Comparison of ENCODE assay signal across 18 cellular contexts in genomic region chr19:24071078-24071477, GRCh38. TPM values are rescaled to one million over a fixed set of nuclear protein-coding genes. Genes with fewer than 3 reads are reported as not detected.
A peak's percentile ranks its signal among the peaks of the same experiment; 100 is the strongest.
DNase-seq lines count a peak whose midpoint lies in the region; ATAC-seq and TF ChIP-seq lines count a peak whose summit lies in the region.
"Had no signal": no experiment of that assay in that cellular context is flagged by ENCODE, and none has a peak within 500 bp of the region (broad histone marks: within the 10 kb centered on the region; RNA-seq: fewer than 3 reads in every experiment).

No MANE protein-coding gene starts in this region.

- H3K27ac ChIP-seq in mammary epithelial cell (ENCODE audit: insufficient read depth, low read depth, low read length) (no peak overlapping the region), right lobe of liver (no peak overlapping the region)
- H3K27ac ChIP-seq: 22Rv1, A549, C4-2B had no signal

- TF ChIP-seq CTCF in MCF 10A (IDR thresholded peaks at IDR 0.05; ENCODE audit: unreplicated experiment) (no peak), mammary epithelial cell (conservative IDR thresholded peaks at IDR 0.05 in 1 of 2, IDR thresholded peaks at IDR 0.05 in 1 of 2; ENCODE audit: extremely low read depth in 1 of 2, insufficient read depth in 1 of 2, low read depth in 1 of 2, low read length in 2 of 2) (no peak), right lobe of liver (IDR thresholded peaks at IDR 0.05) (no peak)

- peak; percentile 44 for ATAC-seq in esophagus mucosa
- peak; percentile 60 to 87 (median 72) for ATAC-seq in right lobe of liver
- no peak for ATAC-seq in SK-N-SH treated with all-trans-retinoic acid at 6 μM for 48 hours
- ATAC-seq: A549, GM23338 had no signal

- no peak overlapping the region for H3K4me3 Mint-ChIP-seq in MCF 10A (ENCODE audit: unreplicated experiment)
- H3K4me3 Mint-ChIP-seq: CD4-positive, alpha-beta memory T cell; GM23338; HFFc6 had no signal

- H3K27me3 ChIP-seq in mammary epithelial cell (ENCODE audit: insufficient read depth, low read length) (no peaks in the 10 kb centered on the region), right lobe of liver (no peaks in the 10 kb centered on the region)

- no peaks in the 10 kb centered on the region for H4K20me1 ChIP-seq in mammary epithelial cell (ENCODE audit: insufficient read depth, low read length)

- no peak overlapping the region for H3K4me3 ChIP-seq in mammary epithelial cell (replicated peaks in 1 of 3; ENCODE audit: insufficient read depth in 1 of 3, low read depth in 2 of 3, low read length in 3 of 3)
- H3K4me3 ChIP-seq in right lobe of liver, result no peak overlapping the region
- H3K4me3 ChIP-seq: A549, GM23338 had no signal

- in situ Hi-C loops in mammary epithelial cell (cut with MboI; ENCODE audit: low sequenced_read_pairs in 2 of 2), result loop anchor here (25.0 kb wide), 1 partner anchor 534 kb away; no protein-coding TSS in a partner anchor

- intact Hi-C loops in MCF 10A (cut with micrococcal nuclease), result no loop called here
- intact Hi-C loops in mammary epithelial cell (cut with micrococcal nuclease), result no loop called here
- intact Hi-C loops in right lobe of liver (cut with DNase I), result no loop called here

- no peaks in the 10 kb centered on the region for H3K79me2 ChIP-seq in mammary epithelial cell (ENCODE audit: insufficient read depth, low read length)

- no peak for TF ChIP-seq POLR2A in right lobe of liver (IDR thresholded peaks at IDR 0.05)

- H3K9me3 ChIP-seq in mammary epithelial cell (replicated peaks; ENCODE audit: insufficient read depth, low read length) (no peaks in the 10 kb centered on the region), right lobe of liver (no peaks in the 10 kb centered on the region)

- peaks cover 19% of the 10 kb centered on the region for H3K4me1 Mint-ChIP-seq in MCF 10A (ENCODE audit: insufficient read depth, unreplicated experiment)

- H3K27me3 Mint-ChIP-seq in MCF 10A (ENCODE audit: insufficient read depth, unreplicated experiment), result no peaks in the 10 kb centered on the region
- H3K27me3 Mint-ChIP-seq: CD4-positive, alpha-beta memory T cell had no signal

- H3K4me1 ChIP-seq in mammary epithelial cell (ENCODE audit: insufficient read depth, low read length) (peaks cover 21% of the 10 kb centered on the region), right lobe of liver (no peaks in the 10 kb centered on the region)
- H3K4me1 ChIP-seq: A549 had no signal

- POLR2A ChIA-PET in MCF 10A (lab: Yijun Ruan, JAX) (no interaction called here), HEK293T (lab: Yijun Ruan, JAX) (no interaction called here)

- WGBS in mammary epithelial cell (ENCODE audit: low coverage, missing lambda C conversion rate), result 79% methylated on average over 2 of the region's 2 CpGs
- WGBS in right lobe of liver (ENCODE audit: insufficient coverage, low coverage, low lambda C conversion rate, missing lambda C conversion rate), result 58% methylated on average over 2 of the region's 2 CpGs

- no peaks in the 10 kb centered on the region for H3K9me3 Mint-ChIP-seq in MCF 10A (ENCODE audit: unreplicated experiment)

- no peak overlapping the region for H3K9ac ChIP-seq in mammary epithelial cell (ENCODE audit: insufficient read depth, low read length)

- no peak overlapping the region for H3K27ac Mint-ChIP-seq in MCF 10A (ENCODE audit: low read depth, unreplicated experiment)
- H3K27ac Mint-ChIP-seq: GM23338, HFFc6 had no signal

- no TSS peak for BruUV-seq in MCF 10A (replicated peaks; lab: Mats Ljungman, UMichigan)
- BruUV-seq in mammary epithelial cell (replicated peaks; lab: Mats Ljungman, UMichigan), result no TSS peak

- dilution Hi-C loops in mammary epithelial cell (cut with HindIII; ENCODE audit: low sequenced_read_pairs), result no loop called here

- no peak overlapping the region for H2AFZ ChIP-seq in mammary epithelial cell (ENCODE audit: low read depth, low read length)
- H2AFZ ChIP-seq: GM23338 had no signal

- peak; percentile 53 for DNase-seq in MCF 10A (ENCODE audit: unreplicated experiment)
- DNase-seq in mammary epithelial cell, result no peak
- no peak for DNase-seq in right lobe of liver
- DNase-seq in HEK293T (ENCODE audit: extremely low spot score), result no peak
- no peak for DNase-seq in NCI-H510A treated with DMSO at 0.1 percent for 48 hours (lab: John Stamatoyannopoulos, UW)
- DNase-seq: AML-193; CD4-positive, alpha-beta memory T cell; DMS153; DMS79; GDM1; HCEC 1CT; HFFc6 had no signal

- CTCF ChIA-PET in MCF 10A (lab: Yijun Ruan, JAX), result no interaction called here
- CTCF ChIA-PET in mammary epithelial cell (lab: Charles Lee; ENCODE audit: low non-redundant PET), result no interaction called here
- CTCF ChIA-PET in HEK293T (lab: Yijun Ruan, JAX), result no interaction called here

- H3K4me2 ChIP-seq in mammary epithelial cell (ENCODE audit: insufficient read depth, low read depth, low read length), result no peak overlapping the region
- H3K4me2 ChIP-seq: A549, GM23338 had no signal

- H3K36me3 Mint-ChIP-seq in MCF 10A (ENCODE audit: insufficient read depth, unreplicated experiment), result peaks cover 16% of the 10 kb centered on the region

- H3K36me3 ChIP-seq in mammary epithelial cell (ENCODE audit: insufficient read depth, low read length) (no peaks in the 10 kb centered on the region), right lobe of liver (peaks cover 0 to 26% (median 3%) of the 10 kb centered on the region in 4 donors)

TF ChIP-seq in HEK293T, 16 proteins besides CTCF, POLR2A, EP300 and RAD21:
- TF ChIP-seq SP1 (IDR thresholded peaks at IDR 0.05) (no peak), HDGF (IDR thresholded peaks at IDR 0.05; ENCODE audit: borderline replicate concordance) (no peak), ARNT (IDR thresholded peaks at IDR 0.05) (no peak), ZNF384 (IDR thresholded peaks at IDR 0.05) (no peak), CTBP1 (IDR thresholded peaks at IDR 0.05; ENCODE audit: borderline replicate concordance) (no peak), TARDBP (IDR thresholded peaks at IDR 0.05) (no peak), SUZ12 (IDR thresholded peaks at IDR 0.05) (no peak), NFRKB (IDR thresholded peaks at IDR 0.05) (no peak), ELF4 (IDR thresholded peaks at IDR 0.05) (no peak), FOXA1 (IDR thresholded peaks at IDR 0.05) (no peak), FOXK2 (IDR thresholded peaks at IDR 0.05) (no peak)

TF ChIP-seq in SK-N-SH treated with all-trans-retinoic acid at 6 μM for 48 hours, 23 proteins besides CTCF, POLR2A, EP300 and RAD21:
- TF ChIP-seq ZFP3 (CRISPR knock-in tag; IDR thresholded peaks at IDR 0.05) (no peak), PATZ1 (CRISPR knock-in tag; IDR thresholded peaks at IDR 0.05; ENCODE audit: borderline replicate concordance) (no peak), ZC3H10 (CRISPR knock-in tag; IDR thresholded peaks at IDR 0.05) (no peak), ARNTL (CRISPR knock-in tag; IDR thresholded peaks at IDR 0.05; ENCODE audit: borderline replicate concordance, low read depth) (no peak)

RNA-seq across cellular contexts. Expression of gene ZNF254, which starts 15.9 kb away (rescaled TPM):
- total RNA-seq in MCF 10A (2022), result 5.3 and 5.6 TPM in 2 replicates
- total RNA-seq in mammary epithelial cell, result 10 to 100 TPM in 1 of 2 donors, 1 to 10 TPM in 1; 7.4 to 18.3 TPM
- 3.7 TPM for polyA plus RNA-seq in mammary epithelial cell
- 3.8 TPM for polyA minus RNA-seq in mammary epithelial cell
- 5.9 TPM for total RNA-seq in esophagus mucosa
- 1 to 10 TPM; 5.2 to 10.0 (median 8.0) TPM for total RNA-seq in right lobe of liver
